1 cellular context compared by ENCODE assay signal in genomic region chr14:102953100-102953499, GRCh38.
TF ChIP-seq lines count a peak whose summit lies in the region.

No MANE protein-coding gene starts in this region.

TF ChIP-seq in H1, 55 proteins besides CTCF, POLR2A, EP300 and RAD21:
- no peak for TF ChIP-seq BACH1 (IDR thresholded peaks at IDR 0.05; ENCODE audit: low read length)
- TF ChIP-seq CHD1 (IDR thresholded peaks at IDR 0.05; ENCODE audit: low read depth, low read length), result no peak
- TF ChIP-seq CBX8 (IDR thresholded peaks at IDR 0.05; ENCODE audit: borderline replicate concordance, low read depth, low read length), result no peak
- TF ChIP-seq ATF3 (IDR thresholded peaks at IDR 0.05; ENCODE audit: insufficient read depth, low read depth, low read length), result no peak
- TF ChIP-seq TAF1 (IDR thresholded peaks at IDR 0.05; ENCODE audit: low read depth, low read length), result no peak
- TF ChIP-seq CHD7 (IDR thresholded peaks at IDR 0.05; ENCODE audit: insufficient replicate concordance, low read length), result no peak
- no peak for TF ChIP-seq NANOG (IDR thresholded peaks at IDR 0.05; ENCODE audit: insufficient read depth, low read depth, low read length, poor library complexity, severe bottlenecking)
- TF ChIP-seq YY1 (IDR thresholded peaks at IDR 0.05; ENCODE audit: low read depth, low read length), result no peak
- TF ChIP-seq ASH2L (IDR thresholded peaks at IDR 0.05; ENCODE audit: low read length), result no peak
- no peak for TF ChIP-seq ATF2 (IDR thresholded peaks at IDR 0.05; ENCODE audit: low read length)
- TF ChIP-seq BRCA1 (IDR thresholded peaks at IDR 0.05; ENCODE audit: low read depth, low read length), result no peak
- TF ChIP-seq KDM1A (IDR thresholded peaks at IDR 0.05; ENCODE audit: borderline replicate concordance, low read length), result no peak
- TF ChIP-seq CHD2 (IDR thresholded peaks at IDR 0.05; ENCODE audit: low read length), result no peak
- TF ChIP-seq JUND (IDR thresholded peaks at IDR 0.05; ENCODE audit: low read length), result no peak
- TF ChIP-seq CREB1 (IDR thresholded peaks at IDR 0.05), result no peak
- no peak for TF ChIP-seq TBP (IDR thresholded peaks at IDR 0.05; ENCODE audit: low read depth, low read length)
- TF ChIP-seq HDAC2 (IDR thresholded peaks at IDR 0.05; ENCODE audit: borderline replicate concordance in 1 of 2, low read depth in 2 of 2, low read length in 2 of 2), result no peak
- TF ChIP-seq EGR1 (IDR thresholded peaks at IDR 0.05; ENCODE audit: borderline replicate concordance, low read depth, low read length), result no peak
- no peak for TF ChIP-seq CTBP2 (IDR thresholded peaks at IDR 0.05; ENCODE audit: borderline replicate concordance, insufficient read depth, insufficient read length, low read length)
